14 cellular contexts compared by ENCODE assay signal in genomic region chr6:142752348-142752747, GRCh38.
DNase-seq lines count a peak whose midpoint lies in the region; ATAC-seq, FAIRE-seq and TF ChIP-seq lines count a peak whose summit lies in the region.
"Had no signal": no experiment of that assay in that cellular context is flagged by ENCODE, and none has a peak within 500 bp of the region (broad histone marks: within the 10 kb centered on the region; RNA-seq: fewer than 3 reads in every experiment).

No MANE protein-coding gene starts in this region.

- BruUV-seq in IMR-90 (replicated peaks; lab: Mats Ljungman, UMichigan) = no TSS peak
- no TSS peak for BruUV-seq in GM12878 (replicated peaks; lab: Mats Ljungman, UMichigan)

- H3K56ac ChIP-seq in IMR-90 (ENCODE audit: extremely low read depth, insufficient read depth, low read length) = no peak overlapping the region

- TF ChIP-seq CTCF in IMR-90 (conservative IDR thresholded peaks at IDR 0.05; ENCODE audit: low read depth, low read length) = no peak
- TF ChIP-seq CTCF in GM12878 (IDR thresholded peaks at IDR 0.05 in 2 of 3, conservative IDR thresholded peaks at IDR 0.05 in 1 of 3; ENCODE audit: control insufficient read depth in 2 of 3, extremely low read depth in 1 of 3, insufficient read depth in 1 of 3, low read depth in 3 of 3, low read length in 3 of 3) = no peak
- TF ChIP-seq CTCF in fibroblast of villous mesenchyme (IDR thresholded peaks at IDR 0.05; ENCODE audit: insufficient read depth, low read depth, low read length) = no peak

- CTCF ChIA-PET in IMR-90 (lab: Yijun Ruan, JAX) = no interaction called here
- CTCF ChIA-PET in GM12878 (lab: Yijun Ruan, JAX) = no interaction called here
- CTCF ChIA-PET in naive thymus-derived CD4-positive, alpha-beta T cell (lab: Charles Lee) = no interaction called here
- CTCF ChIA-PET in activated CD4-positive, alpha-beta T cell treated with anti-CD3 and anti-CD28 coated beads for 36 hours (lab: Charles Lee) = interaction anchor here (1.1 kb wide), 1 partner anchor 27 kb away, joined by 4 read pairs; no protein-coding TSS in a partner anchor

- RAD21 ChIA-PET in GM12878 (lab: Charles Lee; ENCODE audit: unreplicated experiment) = no interaction called here

- H3K9me3 Mint-ChIP-seq in naive thymus-derived CD4-positive, alpha-beta T cell = peaks cover 0 to 3% (median 0%) of the 10 kb centered on the region in 11 donors
- no peaks in the 10 kb centered on the region for H3K9me3 Mint-ChIP-seq in activated CD4-positive, alpha-beta T cell treated with anti-CD3 and anti-CD28 coated beads for 36 hours (ENCODE audit: low read depth)
- H3K9me3 Mint-ChIP-seq: CD8-positive, alpha-beta T cell had no signal

- H4K8ac ChIP-seq in IMR-90 (ENCODE audit: low read depth in 2 of 2, low read length in 2 of 2) = no peak overlapping the region

- H3K79me1 ChIP-seq in IMR-90 (ENCODE audit: low read depth in 1 of 2, low read length in 2 of 2) = peaks cover 4 to 13% of the 10 kb centered on the region in 2 experiments; a peak in 3 of 4 replicates

- H2BK5ac ChIP-seq in IMR-90 (ENCODE audit: low read depth, low read length, poor library complexity, severe bottlenecking) = no peak overlapping the region

- no peak overlapping the region for H3K23ac ChIP-seq in IMR-90 (ENCODE audit: low read depth, low read length)

- no peak overlapping the region for H3K27ac Mint-ChIP-seq in naive thymus-derived CD4-positive, alpha-beta T cell
- H3K27ac Mint-ChIP-seq in activated CD4-positive, alpha-beta T cell treated with anti-CD3 and anti-CD28 coated beads for 36 hours = no peak overlapping the region

- 0 out of 2 replicates have a peak, but pooled peaks cover 3% of the 10 kb centered on the region for H4K20me1 ChIP-seq in IMR-90 (ENCODE audit: insufficient read depth, low read length)
- H4K20me1 ChIP-seq in GM12878 (ENCODE audit: control insufficient read depth, insufficient read depth) = no peaks in the 10 kb centered on the region

- POLR2A ChIA-PET in IMR-90 (lab: Charles Lee; ENCODE audit: unreplicated experiment) (no interaction called here), GM12878 (lab: Charles Lee) (no interaction called here)
- POLR2A ChIA-PET in naive thymus-derived CD4-positive, alpha-beta T cell (lab: Charles Lee) = interaction anchor here (0.6 kb wide), 1 partner anchor 169 kb away, joined by 3 read pairs; no protein-coding TSS in a partner anchor
- POLR2A ChIA-PET in activated CD4-positive, alpha-beta T cell treated with anti-CD3 and anti-CD28 coated beads for 36 hours (lab: Charles Lee) = interaction anchor here (0.6 kb wide), 1 partner anchor 136 kb away, joined by 3 read pairs; no protein-coding TSS in a partner anchor

- H2BK15ac ChIP-seq in IMR-90 (ENCODE audit: low read depth, low read length) = no peak overlapping the region

- H4K5ac ChIP-seq in IMR-90 (ENCODE audit: low read depth, low read length) = no peak overlapping the region

- peaks cover 8% of the 10 kb centered on the region for H3K4me1 ChIP-seq in IMR-90 (ENCODE audit: control insufficient read depth, insufficient read depth, low read length)
- H3K4me1 ChIP-seq in GM12878 (ENCODE audit: control insufficient read depth, insufficient read depth, low read length) = no peaks in the 10 kb centered on the region
- H3K4me1 ChIP-seq in naive thymus-derived CD4-positive, alpha-beta T cell (ENCODE audit: control insufficient read depth in 2 of 2, insufficient read depth in 2 of 2, low read length in 2 of 2) = no peaks in the 10 kb centered on the region
- H3K4me1 ChIP-seq: Caco-2, HAP-1 had no signal

- no peak for TF ChIP-seq EP300 in GM12878 (IDR thresholded peaks at IDR 0.05; ENCODE audit: borderline replicate concordance in 1 of 2, control insufficient read depth in 1 of 2, low read depth in 2 of 2, low read length in 2 of 2)

- DNase-seq in IMR-90 (peak; percentile 11), GM12878 (ENCODE audit: low read depth, low spot score) (no peak), fibroblast of villous mesenchyme (ENCODE audit: low read depth) (peak; percentile 27)
- DNase-seq in naive thymus-derived CD4-positive, alpha-beta T cell = no peak
- DNase-seq in activated CD4-positive, alpha-beta T cell treated with anti-CD3 and anti-CD28 coated beads for 36 hours = no peak
- DNase-seq: C1 segment of cervical spinal cord; Caco-2; CD8-positive, alpha-beta T cell; DMS153; DND-41; GOT3 had no signal

- no peak for TF ChIP-seq POLR2A in IMR-90 (IDR thresholded peaks at IDR 0.05; ENCODE audit: low read depth, low read length)
- TF ChIP-seq POLR2A in GM12878 (IDR thresholded peaks at IDR 0.05; ENCODE audit: low read depth, low read length) = no peak

- H3K27me3 ChIP-seq in IMR-90 (ENCODE audit: control insufficient read depth, insufficient read depth, low read length) (no peaks in the 10 kb centered on the region), GM12878 (replicated peaks in 1 of 2; ENCODE audit: control insufficient read depth in 2 of 2, insufficient read depth in 2 of 2, low read length in 1 of 2) (no peaks in the 10 kb centered on the region)
- H3K27me3 ChIP-seq in naive thymus-derived CD4-positive, alpha-beta T cell (ENCODE audit: control insufficient read depth in 2 of 2, insufficient read depth in 2 of 2, low read length in 2 of 2) = no peaks in the 10 kb centered on the region

- intact Hi-C loops in IMR-90 (cut with micrococcal nuclease) = no loop called here
- intact Hi-C loops in GM12878 (cut with micrococcal nuclease; ENCODE audit: unreplicated experiment) = no loop called here
- intact Hi-C loops in naive thymus-derived CD4-positive, alpha-beta T cell (cut with micrococcal nuclease) = no loop called here
- intact Hi-C loops in activated CD4-positive, alpha-beta T cell treated with anti-CD3 and anti-CD28 coated beads for 36 hours (cut with DNase I, micrococcal nuclease) = no loop called here

- no peak overlapping the region for H3K18ac ChIP-seq in IMR-90 (ENCODE audit: low read depth, low read length)

- H3K36me3 ChIP-seq in IMR-90 (ENCODE audit: control insufficient read depth, insufficient read depth, low read length) = peaks cover 7% of the 10 kb centered on the region
- H3K36me3 ChIP-seq in GM12878 (ENCODE audit: control insufficient read depth in 2 of 2, insufficient read depth in 2 of 2, low read length in 1 of 2) = peaks cover 11 to 14% of the 10 kb centered on the region in 2 experiments; a peak in 3 of 4 replicates
- H3K36me3 ChIP-seq in naive thymus-derived CD4-positive, alpha-beta T cell (ENCODE audit: control insufficient read depth in 2 of 3, insufficient read depth in 3 of 3, low read length in 3 of 3) = peaks cover 6 to 39% (median 8%) of the 10 kb centered on the region in 3 experiments
- H3K36me3 ChIP-seq: HAP-1 had no signal

- H3K27ac ChIP-seq in IMR-90 (ENCODE audit: insufficient read depth, low read length) (no peak overlapping the region), GM12878 (ENCODE audit: control insufficient read depth, insufficient read depth) (no peak overlapping the region)
- no peak overlapping the region for H3K27ac ChIP-seq in naive thymus-derived CD4-positive, alpha-beta T cell (ENCODE audit: low read depth, low read length)

- no peaks in the 10 kb centered on the region for H3K27me3 Mint-ChIP-seq in naive thymus-derived CD4-positive, alpha-beta T cell
- no peaks in the 10 kb centered on the region for H3K27me3 Mint-ChIP-seq in activated CD4-positive, alpha-beta T cell treated with anti-CD3 and anti-CD28 coated beads for 36 hours

- peak; percentile 49 for FAIRE-seq in GM12878 (lab: Jason Lieb, UNC)
- FAIRE-seq: H54 had no signal

- no peak overlapping the region for H3K4me2 ChIP-seq in IMR-90 (ENCODE audit: low read depth, low read length)
- H3K4me2 ChIP-seq in GM12878 (ENCODE audit: control insufficient read depth, insufficient read depth) = no peak overlapping the region

- no CpG with 5 or more reads among the region's 2 CpGs for WGBS in IMR-90 (ENCODE audit: extremely low coverage in 2 of 2, insufficient read length in 1 of 2), 2 experiments
- WGBS in GM12878 (ENCODE audit: insufficient coverage, insufficient replicate concordance, low lambda C conversion rate, missing lambda C conversion rate) = 100% methylated on average over 2 of the region's 2 CpGs

- H3K36me3 Mint-ChIP-seq in naive thymus-derived CD4-positive, alpha-beta T cell = peaks cover 11 to 35% (median 26%) of the 10 kb centered on the region in 5 donors
- H3K36me3 Mint-ChIP-seq in activated CD4-positive, alpha-beta T cell treated with anti-CD3 and anti-CD28 coated beads for 36 hours (ENCODE audit: low read depth) = peaks cover 34% of the 10 kb centered on the region

- H3K9me3 ChIP-seq in IMR-90 (ENCODE audit: control insufficient read depth, insufficient read depth, low read length) (no peaks in the 10 kb centered on the region), GM12878 (replicated peaks; ENCODE audit: control insufficient read depth, insufficient read depth, low read length) (no peaks in the 10 kb centered on the region)
- H3K9me3 ChIP-seq in naive thymus-derived CD4-positive, alpha-beta T cell (ENCODE audit: control insufficient read depth in 2 of 3, low read length in 3 of 3) = no peaks in the 10 kb centered on the region
- H3K9me3 ChIP-seq: Caco-2, HAP-1 had no signal

- no peaks in the 10 kb centered on the region for H3K79me2 ChIP-seq in GM12878 (ENCODE audit: control insufficient read depth, insufficient read depth, low read length)

- no peak overlapping the region for H2AK9ac ChIP-seq in IMR-90 (replicated peaks; ENCODE audit: low read depth, low read length, poor library complexity)

- peaks cover 10% of the 10 kb centered on the region; the same call in 1 of the 2 replicates for H3K9me1 ChIP-seq in IMR-90 (ENCODE audit: insufficient read depth, low read length)

- TF ChIP-seq RAD21 in IMR-90 (IDR thresholded peaks at IDR 0.05; ENCODE audit: low read length) (no peak), GM12878 (IDR thresholded peaks at IDR 0.05; ENCODE audit: insufficient read depth, low read depth, low read length) (no peak)

- in situ Hi-C loops in IMR-90 (cut with MboI; ENCODE audit: low sequenced_read_pairs) (no loop called here), GM12878 (cut with MboI) (no loop called here)

- no peak overlapping the region for H3K9ac ChIP-seq in IMR-90 (ENCODE audit: low read depth, low read length)
- H3K9ac ChIP-seq in GM12878 (ENCODE audit: control insufficient read depth, insufficient read depth, low read length) = no peak overlapping the region

- no peak overlapping the region for H2BK20ac ChIP-seq in IMR-90 (ENCODE audit: low read depth, low read length)

- H3K4me1 Mint-ChIP-seq in naive thymus-derived CD4-positive, alpha-beta T cell = peaks cover 12 to 46% (median 35%) of the 10 kb centered on the region in 7 donors
- peaks cover 31% of the 10 kb centered on the region for H3K4me1 Mint-ChIP-seq in activated CD4-positive, alpha-beta T cell treated with anti-CD3 and anti-CD28 coated beads for 36 hours

- H3K4ac ChIP-seq in IMR-90 (ENCODE audit: low read depth, low read length) = no peak overlapping the region

- SMC1A ChIA-PET in GM12878 (lab: Charles Lee; ENCODE audit: uncharacterized antibody, unreplicated experiment) = interaction anchor here (0.6 kb wide), 1 partner anchor 27 kb away, joined by 3 read pairs; no protein-coding TSS in a partner anchor

- no peak overlapping the region for H4K91ac ChIP-seq in IMR-90 (ENCODE audit: insufficient read depth, low read depth, low read length)

- ATAC-seq in IMR-90 (ENCODE audit: low read depth) (no peak; the same call in 1 of the 2 replicates), GM12878 (no peak), GM19023 (IDR thresholded peaks at IDR 0.05; ENCODE audit: unreplicated experiment) (no peak)
- no peak for ATAC-seq in naive thymus-derived CD4-positive, alpha-beta T cell
- no peak for ATAC-seq in activated CD4-positive, alpha-beta T cell treated with anti-CD3 and anti-CD28 coated beads for 36 hours
- ATAC-seq: CD8-positive, alpha-beta T cell had no signal

- H3K4me3 ChIP-seq in IMR-90 (ENCODE audit: insufficient read depth, low read depth, low read length) = no peak overlapping the region
- no peak overlapping the region for H3K4me3 ChIP-seq in GM12878
- no peak overlapping the region for H3K4me3 ChIP-seq in fibroblast of villous mesenchyme (ENCODE audit: low read depth, low read length)
- no peak overlapping the region for H3K4me3 ChIP-seq in naive thymus-derived CD4-positive, alpha-beta T cell (ENCODE audit: low read length)
- H3K4me3 ChIP-seq: HAP-1 had no signal

- H2AK5ac ChIP-seq in IMR-90 (ENCODE audit: low read depth, low read length) = no peak overlapping the region

- H3K4me3 Mint-ChIP-seq in naive thymus-derived CD4-positive, alpha-beta T cell = no peak overlapping the region
- no peak overlapping the region for H3K4me3 Mint-ChIP-seq in activated CD4-positive, alpha-beta T cell treated with anti-CD3 and anti-CD28 coated beads for 36 hours
- H3K4me3 Mint-ChIP-seq: CD8-positive, alpha-beta T cell had no signal

- H3K14ac ChIP-seq in IMR-90 (replicated peaks; ENCODE audit: low read depth, low read length) = no peak overlapping the region

- H2BK120ac ChIP-seq in IMR-90 (ENCODE audit: low read depth, low read length) = no peak overlapping the region

- dilution Hi-C loops in IMR-90 (cut with HindIII; ENCODE audit: low sequenced_read_pairs, unreplicated experiment) = no loop called here

- H2AFZ ChIP-seq in IMR-90 (replicated peaks; ENCODE audit: low read length, poor library complexity) (no peak overlapping the region), GM12878 (ENCODE audit: control insufficient read depth, low read depth, low read length) (no peak overlapping the region)

Comparison
In these comparisons a context has a peak if more than half of its experiments do, and no peak if none do; other contexts are left out.
1. DNase-seq: peak in IMR-90 (single experiment) and fibroblast of villous mesenchyme (single experiment); none in GM12878 (single experiment), naive thymus-derived CD4-positive, alpha-beta T cell (0 of 9) and activated CD4-positive, alpha-beta T cell treated with anti-CD3 and anti-CD28 coated beads for 36 hours (single experiment).
2. POLR2A ChIA-PET loops: an anchor here in naive thymus-derived CD4-positive, alpha-beta T cell (0.6 kb wide) and activated CD4-positive, alpha-beta T cell treated with anti-CD3 and anti-CD28 coated beads for 36 hours (0.6 kb wide); none called in IMR-90 and GM12878.